Comparison of ENCODE assay signal across 8 cellular contexts in the genomic region with DNA sequence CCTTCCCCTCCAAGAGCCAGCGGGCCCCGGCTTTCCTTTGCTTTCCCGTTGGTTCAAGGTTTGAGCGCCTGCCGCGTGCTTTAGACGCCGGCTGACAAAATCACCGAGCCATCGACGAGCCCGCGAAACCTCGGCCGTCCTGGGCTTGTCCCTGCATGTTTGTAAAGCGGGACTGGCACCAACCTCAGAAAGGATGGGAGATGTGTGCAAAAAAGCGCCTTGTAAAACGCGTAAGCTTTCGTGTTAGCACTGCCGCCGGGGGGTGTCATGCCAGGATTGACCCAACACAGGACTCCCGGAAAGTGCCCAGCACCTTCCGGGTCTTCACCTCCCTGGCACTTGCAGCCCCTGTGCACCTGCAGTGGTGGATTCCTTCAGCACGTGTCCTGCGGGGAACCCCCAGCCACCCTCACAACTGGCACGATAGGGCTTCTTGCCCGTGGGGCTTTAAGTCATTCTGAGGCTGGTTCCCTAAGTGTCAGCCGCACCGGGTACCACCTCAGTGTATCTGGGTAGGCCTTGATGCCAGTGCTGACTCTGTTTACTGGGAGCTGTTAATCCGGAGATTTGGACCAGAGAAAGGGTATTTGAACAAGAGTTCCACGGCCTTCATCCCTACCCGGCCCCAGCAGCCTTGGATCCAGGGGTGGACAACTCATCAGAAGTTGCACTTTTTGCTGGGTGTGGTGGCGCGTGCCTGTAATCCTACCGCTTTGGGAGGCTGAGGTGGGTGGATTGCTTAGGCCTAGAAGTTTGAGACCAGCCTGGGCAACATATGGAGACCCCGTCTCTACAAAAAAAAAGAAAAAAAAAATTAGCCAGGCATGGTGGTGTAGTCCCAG. TPM values are rescaled to one million over a fixed set of nuclear protein-coding genes. Genes with fewer than 3 reads are reported as not detected.
A peak's percentile ranks its signal among the peaks of the same experiment; 100 is the strongest.
DNase-seq lines count a peak whose midpoint lies in the region; ATAC-seq and TF ChIP-seq lines count a peak whose summit lies in the region.

No MANE protein-coding gene starts in this region.

- peak overlapping the region; percentile 96 for H3K4me2 ChIP-seq in OCI-LY3 (ENCODE audit: low read length)

- H3K9me3 ChIP-seq in OCI-LY3 (ENCODE audit: insufficient read depth, low read length): no peaks in the 10 kb centered on the region

- 0 out of 2 replicates have a peak, but pooled peaks cover 7% of the 10 kb centered on the region for H4K20me1 ChIP-seq in OCI-LY3 (ENCODE audit: insufficient read depth, low read length)

- TF ChIP-seq CTCF in OCI-LY3 (IDR thresholded peaks at IDR 0.05; ENCODE audit: low read depth, low read length): no peak; the same call in 1 of the 2 replicates
- TF ChIP-seq CTCF in kidney epithelial cell (IDR thresholded peaks at IDR 0.05; ENCODE audit: insufficient read depth, low read length, poor library complexity, severe bottlenecking): no peak

- peaks cover 41% of the 10 kb centered on the region for H3K79me2 ChIP-seq in OCI-LY3 (ENCODE audit: low read length)

- H3K4me3 ChIP-seq in OCI-LY3 (ENCODE audit: low read length) (peak overlapping the region; percentile 92), kidney epithelial cell (ENCODE audit: low read depth, low read length) (peak overlapping the region; percentile 70)

- peak overlapping the region; percentile 78 for H3K9ac ChIP-seq in OCI-LY3 (ENCODE audit: low read length)

- H3K36me3 ChIP-seq in OCI-LY3 (replicated peaks; ENCODE audit: low read depth, low read length) (peaks cover 22% of the 10 kb centered on the region), kidney epithelial cell (ENCODE audit: control insufficient read depth, insufficient read depth, low read length) (no peaks in the 10 kb centered on the region)

- no peaks in the 10 kb centered on the region for H3K27me3 ChIP-seq in OCI-LY3 (ENCODE audit: low read depth, low read length)
- H3K27me3 ChIP-seq in kidney epithelial cell (ENCODE audit: control insufficient read depth, insufficient read depth, low read length): no peaks in the 10 kb centered on the region

- peak; percentile 7 for ATAC-seq in GM18498 (IDR thresholded peaks at IDR 0.05; ENCODE audit: unreplicated experiment)

- H3K4me1 ChIP-seq in OCI-LY3 (ENCODE audit: low read length): peaks cover 29% of the 10 kb centered on the region

- no peak overlapping the region for H2AFZ ChIP-seq in OCI-LY3 (ENCODE audit: low read depth, low read length)

- peak overlapping the region; percentile 64 for H3K27ac ChIP-seq in OCI-LY3 (ENCODE audit: low read length)

- peak; percentile 38 for DNase-seq in activated naive CD8-positive, alpha-beta T cell treated with anti-CD3 and anti-CD28 coated beads, Interleukin-2, amount 50 U/mL, for 16 hours (ENCODE audit: low read depth, low spot score)
- DNase-seq in kidney epithelial cell (ENCODE audit: low read depth): no peak
- peak in 2 of 3 donors; percentile 14 to 38 for DNase-seq in stimulated activated CD4-positive, alpha-beta T cell treated with anti-CD3 and anti-CD28 coated beads, TNF-alpha, amount 100 ng/mL, for 48 hours (ENCODE audit: low read depth in 3 of 3)
- no peak for DNase-seq in NCI-H1048 (lab: John Stamatoyannopoulos, UW)
- no peak for DNase-seq in SKM-1 treated with dmso at 0.1 percent for 144 hours (lab: John Stamatoyannopoulos, UW; ENCODE audit: unreplicated experiment)
- DNase-seq in A172 (ENCODE audit: low spot score): no peak

RNA-seq across cellular contexts. Expression of a gene that starts 0.8 kb away (rescaled TPM):
- 45.9 and 63.1 TPM in 2 replicates for total RNA-seq in kidney epithelial cell
- 100 and 123 TPM in 2 replicates for total RNA-seq in A172 (2014; rRNA removed; shearing (Covaris generic))

RNA-seq across cellular contexts. Expression of a gene that starts 1.1 kb away (rescaled TPM):
- total RNA-seq in kidney epithelial cell: 17.0 and 30.6 TPM in 2 replicates
- total RNA-seq in A172 (2014; rRNA removed; shearing (Covaris generic)): 21.4 and 24.1 TPM in 2 replicates

RNA-seq across cellular contexts. Expression of a gene that starts 17.2 kb away (rescaled TPM):
- total RNA-seq in kidney epithelial cell: 26.2 and 26.3 TPM in 2 replicates
- 10.0 and 21.1 TPM in 2 replicates for total RNA-seq in A172 (2014; rRNA removed; shearing (Covaris generic))

RNA-seq across cellular contexts. Expression of a gene that starts 55.2 kb away (rescaled TPM):
- total RNA-seq in kidney epithelial cell: 100 and 120 TPM in 2 replicates
- total RNA-seq in A172 (2014; rRNA removed; shearing (Covaris generic)): 57.8 and 71.5 TPM in 2 replicates

Comparison
In these comparisons a context has a peak if more than half of its experiments do, and no peak if none do; other contexts are left out.
1. DNase-seq: peak in activated naive CD8-positive, alpha-beta T cell treated with anti-CD3 and anti-CD28 coated beads, Interleukin-2, amount 50 U/mL, for 16 hours (single experiment) and stimulated activated CD4-positive, alpha-beta T cell treated with anti-CD3 and anti-CD28 coated beads, TNF-alpha, amount 100 ng/mL, for 48 hours (2 of 3); none in kidney epithelial cell (single experiment), NCI-H1048 (single experiment), SKM-1 treated with dmso at 0.1 percent for 144 hours (single experiment) and A172 (single experiment).